30 cellular contexts compared by ENCODE assay signal in genomic region chr3:152892446-152892845, GRCh38. TPM values are rescaled to one million over a fixed set of nuclear protein-coding genes. Genes with fewer than 3 reads are reported as not detected.
"Had no signal": no experiment of that assay in that cellular context is flagged by ENCODE, and none has a peak within 500 bp of the region (broad histone marks: within the 10 kb centered on the region; RNA-seq: fewer than 3 reads in every experiment).

No MANE protein-coding gene starts in this region.

- H3K36me3 Mint-ChIP-seq: immature natural killer cell; mesothelial cell of epicardium; natural killer cell treated with Interleukin-12 subunit alpha and Interleukin-12 subunit beta and Interleukin-15 and Interleukin-18, amount 100 ng/mL, for 72 hours; stimulated activated naive B cell treated with anti-CD40 and anti-IgM and Interleukin-4, amounts not matched to agents 10 μg/mL and 1 μg/mL and 100 μg/mL, for 72 hours had no signal

- ATAC-seq: naive thymus-derived CD4-positive, alpha-beta T cell; right cardiac atrium; stimulated activated naive B cell treated with anti-CD40 and anti-IgM and Interleukin-4, amounts not matched to agents 10 μg/mL and 1 μg/mL and 100 μg/mL, for 72 hours; stimulated activated naive CD8-positive, alpha-beta T cell treated with anti-CD3 and anti-CD28 coated beads, Interleukin-15, Interleukin-2, amounts not matched to agents 100 U/mL and 50 U/mL, for 24 hours; upper lobe of right lung had no signal

- H3K36me3 ChIP-seq: left ventricle myocardium inferior, ovary, prostate gland, sigmoid colon, stomach, thyroid gland, upper lobe of right lung had no signal

- H3K4me1 ChIP-seq: left ventricle myocardium inferior, prostate gland, sigmoid colon, stomach, testis, thyroid gland, upper lobe of right lung had no signal

- DNase-seq: hypothalamus; immature natural killer cell; kidney; left ventricle myocardium inferior; mesendoderm; naive thymus-derived CD4-positive, alpha-beta T cell; ovary; posterior cingulate gyrus; retina; right cardiac atrium; sigmoid colon; stimulated activated CD4-positive, alpha-beta T cell treated with anti-CD3 and anti-CD28 coated beads, Interleukin-1b, Interleukin-23, amount 100 ng/mL, for 48 hours; stimulated activated CD4-positive, alpha-beta T cell treated with anti-CD3 and anti-CD28 coated beads, Interleukin-2, amount 100 ng/mL, for 48 hours; stimulated activated CD4-positive, alpha-beta T cell treated with anti-CD3 and anti-CD28 coated beads, Interleukin-4, amount 100 ng/mL, for 4 hours; stimulated activated CD8-positive, alpha-beta memory T cell treated with anti-CD3 and anti-CD28 coated beads, Interleukin-4, amount 100 ng/mL, for 48 hours; stimulated activated naive B cell treated with anti-CD40 and anti-IgM and Interleukin-4, amounts not matched to agents 10 μg/mL and 1 μg/mL and 100 μg/mL, for 72 hours; stimulated activated naive CD8-positive, alpha-beta T cell treated with anti-CD3 and anti-CD28 coated beads, Interleukin-15, Interleukin-2, amounts not matched to agents 100 U/mL and 50 U/mL, for 24 hours; stomach; testis; thyroid gland; trophoblast cell; upper lobe of right lung had no signal

- H3K27me3 ChIP-seq: ovary, sigmoid colon, stomach, testis, thyroid gland, upper lobe of right lung had no signal

- FAIRE-seq: islet of Langerhans, kidney, urothelium cell line had no signal

- H3K4me3 Mint-ChIP-seq: immature natural killer cell; mesothelial cell of epicardium; naive thymus-derived CD4-positive, alpha-beta T cell; natural killer cell treated with Interleukin-12 subunit alpha and Interleukin-12 subunit beta and Interleukin-15 and Interleukin-18, amount 100 ng/mL, for 72 hours; stimulated activated naive B cell treated with anti-CD40 and anti-IgM and Interleukin-4, amounts not matched to agents 10 μg/mL and 1 μg/mL and 100 μg/mL, for 72 hours had no signal

- H3K9me3 Mint-ChIP-seq: natural killer cell treated with Interleukin-12 subunit alpha and Interleukin-12 subunit beta and Interleukin-15 and Interleukin-18, amount 100 ng/mL, for 72 hours had no signal

- H3K4me3 ChIP-seq: left ventricle myocardium inferior, lung, ovary, prostate gland, sigmoid colon, smooth muscle cell, stomach, testis, thyroid gland, upper lobe of right lung had no signal

- H3K4me1 Mint-ChIP-seq: immature natural killer cell; mesothelial cell of epicardium; stimulated activated naive B cell treated with anti-CD40 and anti-IgM and Interleukin-4, amounts not matched to agents 10 μg/mL and 1 μg/mL and 100 μg/mL, for 72 hours had no signal

- H3K27ac ChIP-seq: left ventricle myocardium inferior, ovary, prostate gland, sigmoid colon, stomach, testis, thyroid gland, upper lobe of right lung had no signal

- H3K9me3 ChIP-seq: left ventricle myocardium inferior, ovary, prostate gland, sigmoid colon, testis, thyroid gland, upper lobe of right lung had no signal

- H3K27ac Mint-ChIP-seq: immature natural killer cell; mesothelial cell of epicardium; naive thymus-derived CD4-positive, alpha-beta T cell; natural killer cell treated with Interleukin-12 subunit alpha and Interleukin-12 subunit beta and Interleukin-15 and Interleukin-18, amount 100 ng/mL, for 72 hours; stimulated activated naive B cell treated with anti-CD40 and anti-IgM and Interleukin-4, amounts not matched to agents 10 μg/mL and 1 μg/mL and 100 μg/mL, for 72 hours had no signal

RNA-seq across cellular contexts. Expression of gene P2RY1, which starts 57.5 kb away (rescaled TPM):
- total RNA-seq: myocyte had no signal
